Comparison of ENCODE assay signal across 17 cellular contexts in the genomic region with DNA sequence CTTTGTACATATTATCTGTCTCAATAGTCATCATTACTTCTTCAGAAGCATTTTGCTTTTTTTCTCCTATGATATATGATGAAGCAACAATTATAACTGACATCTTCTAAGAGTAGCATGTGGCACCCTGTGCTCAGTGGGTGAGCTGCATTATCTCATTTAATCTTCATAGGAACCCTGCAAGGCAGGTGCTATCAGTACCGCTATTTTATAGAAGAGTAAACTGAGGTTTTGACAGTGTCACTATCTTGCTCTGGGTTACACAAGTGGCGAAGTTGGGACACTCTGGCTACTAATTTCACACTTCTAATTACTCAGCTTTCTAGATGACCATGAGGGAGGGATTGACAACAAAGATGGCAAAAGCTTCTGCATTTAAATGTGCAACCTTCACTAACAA.
A peak's percentile ranks its signal among the peaks of the same experiment; 100 is the strongest.
DNase-seq lines count a peak whose midpoint lies in the region; ATAC-seq, FAIRE-seq and TF ChIP-seq lines count a peak whose summit lies in the region.
"Had no signal": no experiment of that assay in that cellular context is flagged by ENCODE, and none has a peak within 500 bp of the region (broad histone marks: within the 10 kb centered on the region; RNA-seq: fewer than 3 reads in every experiment).

No MANE protein-coding gene starts in this region.

- TF ChIP-seq POLR2A in GM12878 (IDR thresholded peaks at IDR 0.05; ENCODE audit: low read depth, low read length): no peak

- peak overlapping the region; percentile 65 to 87 (median 80); a peak in 21 of 22 replicates for H3K27ac ChIP-seq in BLaER1 treated with 17β-estradiol and CSF1 and Interleukin-3, amounts not matched to agents 10 nM and 100 nM
- no peak overlapping the region for H3K27ac ChIP-seq in Karpas-422 (ENCODE audit: low read length)
- peak overlapping the region; percentile 92 for H3K27ac ChIP-seq in GM12878 (ENCODE audit: control insufficient read depth, insufficient read depth)

- WGBS in GM12878 (ENCODE audit: insufficient coverage, insufficient replicate concordance, low lambda C conversion rate, missing lambda C conversion rate): 77% methylated on average over 2 of the region's 2 CpGs

- TF ChIP-seq CTCF in GM12878 (IDR thresholded peaks at IDR 0.05 in 2 of 3, conservative IDR thresholded peaks at IDR 0.05 in 1 of 3; ENCODE audit: control insufficient read depth in 2 of 3, extremely low read depth in 1 of 3, insufficient read depth in 1 of 3, low read depth in 3 of 3, low read length in 3 of 3): no peak

- peak overlapping the region in 9 of 11 experiments; percentile 19 to 74 (median 55); a peak in 15 of 22 replicates for H3K4me2 ChIP-seq in BLaER1 treated with 17β-estradiol and CSF1 and Interleukin-3, amounts not matched to agents 10 nM and 100 nM
- H3K4me2 ChIP-seq in Karpas-422 (ENCODE audit: low read depth, low read length, poor library complexity, severe bottlenecking) (peak overlapping the region; percentile 62), GM12878 (ENCODE audit: control insufficient read depth, insufficient read depth) (no peak overlapping the region)

- FAIRE-seq in GM12878 (lab: Jason Lieb, UNC): no peak
- FAIRE-seq: H54, HTR-8/SVneo had no signal

- H3K79me2 ChIP-seq in Karpas-422 (ENCODE audit: low read length) (no peaks in the 10 kb centered on the region), GM12878 (ENCODE audit: control insufficient read depth, insufficient read depth, low read length) (no peaks in the 10 kb centered on the region)

- CTCF ChIA-PET in GM12878 (lab: Yijun Ruan, JAX): interaction anchor here (0.9 to 5.3 kb wide), 11 partner anchors 11 to 233 kb away, joined by 3 to 54 read pairs (median 6); no protein-coding TSS in a partner anchor

- H3K4me1 ChIP-seq in BLaER1 treated with 17β-estradiol and CSF1 and Interleukin-3, amounts not matched to agents 10 nM and 100 nM: peaks cover 16 to 55% (median 31%) of the 10 kb centered on the region in 10 experiments
- H3K4me1 ChIP-seq in Karpas-422 (ENCODE audit: low read length): peaks cover 20% of the 10 kb centered on the region
- H3K4me1 ChIP-seq in GM12878 (ENCODE audit: control insufficient read depth, insufficient read depth, low read length): peaks cover 16% of the 10 kb centered on the region

- no TSS peak for BruUV-seq in GM12878 (replicated peaks; lab: Mats Ljungman, UMichigan)

- TF ChIP-seq EP300 in GM12878 (IDR thresholded peaks at IDR 0.05; ENCODE audit: borderline replicate concordance in 1 of 2, control insufficient read depth in 1 of 2, low read depth in 2 of 2, low read length in 2 of 2): no peak

- in situ Hi-C loops in GM12878 (cut with MboI): no loop called here

- no peaks in the 10 kb centered on the region for H3K9me2 ChIP-seq in Karpas-422 (replicated peaks; ENCODE audit: insufficient read depth, low read length)

- peak overlapping the region in 4 of 11 experiments; percentile 57 to 74 (median 68); a peak in 7 of 22 replicates for H3K9ac ChIP-seq in BLaER1 treated with 17β-estradiol and CSF1 and Interleukin-3, amounts not matched to agents 10 nM and 100 nM
- H3K9ac ChIP-seq in Karpas-422 (ENCODE audit: low read length) (no peak overlapping the region), GM12878 (ENCODE audit: control insufficient read depth, insufficient read depth, low read length) (no peak overlapping the region)

- H2AFZ ChIP-seq in Karpas-422 (ENCODE audit: low read length): peak overlapping the region; percentile 96; the same call in 1 of the 2 replicates
- no peak overlapping the region for H2AFZ ChIP-seq in GM12878 (ENCODE audit: control insufficient read depth, low read depth, low read length)

- H3K36me3 ChIP-seq in BLaER1 treated with 17β-estradiol and CSF1 and Interleukin-3, amounts not matched to agents 10 nM and 100 nM: no peaks in the 10 kb centered on the region
- H3K36me3 ChIP-seq in Karpas-422 (ENCODE audit: insufficient read depth, low read length) (no peaks in the 10 kb centered on the region), GM12878 (ENCODE audit: control insufficient read depth in 2 of 2, insufficient read depth in 2 of 2, low read length in 1 of 2) (no peaks in the 10 kb centered on the region)

- peak; percentile 38 for DNase-seq in CD1c-positive myeloid dendritic cell (ENCODE audit: extremely low spot score)
- DNase-seq in Karpas-422: peak; percentile 44
- DNase-seq in GM12878 (ENCODE audit: low read depth, low spot score): no peak
- DNase-seq in NCI-H1694 (lab: John Stamatoyannopoulos, UW): no peak
- no peak for DNase-seq in activated naive CD4-positive, alpha-beta T cell treated with anti-CD3 and anti-CD28 coated beads, Interleukin-2, amount 50 U/mL, for 16 hours
- no peak for DNase-seq in stimulated activated naive CD4-positive, alpha-beta T cell (lab: John Stamatoyannopoulos, UW)
- DNase-seq: AML-193; CD4-positive, alpha-beta T cell; GF-D8; NCI-H1417 treated with DMSO at 0.1 percent for 48 hours; NCI-H1930; NCI-H226; NCI-H524; NCI-H82 had no signal

- TF ChIP-seq RAD21 in GM12878 (IDR thresholded peaks at IDR 0.05; ENCODE audit: insufficient read depth, low read depth, low read length): no peak

- RAD21 ChIA-PET in GM12878 (lab: Charles Lee; ENCODE audit: unreplicated experiment): interaction anchor here (1.0 to 7.0 kb wide), 19 partner anchors 13 to 200 kb away, joined by 3 to 84 read pairs (median 7); no protein-coding TSS in a partner anchor

- H3K27me3 ChIP-seq in BLaER1 treated with 17β-estradiol and CSF1 and Interleukin-3, amounts not matched to agents 10 nM and 100 nM: no peaks in the 10 kb centered on the region
- no peaks in the 10 kb centered on the region for H3K27me3 ChIP-seq in Karpas-422 (ENCODE audit: low read length)
- no peaks in the 10 kb centered on the region for H3K27me3 ChIP-seq in GM12878 (replicated peaks in 1 of 2; ENCODE audit: control insufficient read depth in 2 of 2, insufficient read depth in 2 of 2, low read length in 1 of 2)

- SMC1A ChIA-PET in GM12878 (lab: Charles Lee; ENCODE audit: uncharacterized antibody, unreplicated experiment): interaction anchor here (0.6 to 8.9 kb wide), 28 partner anchors 7 to 988 kb away, joined by 3 to 150 read pairs (median 6); no protein-coding TSS in a partner anchor

- no peak for ATAC-seq in GM12878

- H3K9me3 ChIP-seq in BLaER1 treated with 17β-estradiol and CSF1 and Interleukin-3, amounts not matched to agents 10 nM and 100 nM (replicated peaks in 1 of 11): no peaks in the 10 kb centered on the region
- H3K9me3 ChIP-seq in Karpas-422 (ENCODE audit: low read length): no peaks in the 10 kb centered on the region
- peaks cover 5% of the 10 kb centered on the region for H3K9me3 ChIP-seq in GM12878 (replicated peaks; ENCODE audit: control insufficient read depth, insufficient read depth, low read length)

- H4K20me1 ChIP-seq in BLaER1 treated with 17β-estradiol and CSF1 and Interleukin-3, amounts not matched to agents 10 nM and 100 nM: no peaks in the 10 kb centered on the region
- H4K20me1 ChIP-seq in Karpas-422 (ENCODE audit: insufficient read depth, low read depth, low read length) (no peaks in the 10 kb centered on the region), GM12878 (ENCODE audit: control insufficient read depth, insufficient read depth) (no peaks in the 10 kb centered on the region)

- H3K4me3 ChIP-seq in BLaER1 treated with 17β-estradiol and CSF1 and Interleukin-3, amounts not matched to agents 10 nM and 100 nM: no peak overlapping the region
- H3K4me3 ChIP-seq in Karpas-422 (ENCODE audit: low read length) (no peak overlapping the region), GM12878 (no peak overlapping the region)

- intact Hi-C loops in GM12878 (cut with micrococcal nuclease; ENCODE audit: unreplicated experiment): loop anchor here (5.0 to 10.0 kb wide), 3 partner anchors 56 to 766 kb away; no protein-coding TSS in a partner anchor

- POLR2A ChIA-PET in GM12878 (lab: Charles Lee): interaction anchor here (0.7 to 3.3 kb wide), 5 partner anchors 13 to 54 kb away, joined by 3 to 36 read pairs (median 5); no protein-coding TSS in a partner anchor

TF ChIP-seq in GM12878, 131 proteins besides CTCF, POLR2A, EP300 and RAD21:
- TF ChIP-seq HDAC2 (IDR thresholded peaks at IDR 0.05) (no peak), E2F4 (IDR thresholded peaks at IDR 0.05; ENCODE audit: low read depth, low read length) (no peak), CHD4 (IDR thresholded peaks at IDR 0.05) (no peak), CBX3 (IDR thresholded peaks at IDR 0.05; ENCODE audit: borderline replicate concordance, low read depth) (no peak), MTA2 (IDR thresholded peaks at IDR 0.05; ENCODE audit: low read depth) (no peak)
- TF ChIP-seq, protein P1, sequence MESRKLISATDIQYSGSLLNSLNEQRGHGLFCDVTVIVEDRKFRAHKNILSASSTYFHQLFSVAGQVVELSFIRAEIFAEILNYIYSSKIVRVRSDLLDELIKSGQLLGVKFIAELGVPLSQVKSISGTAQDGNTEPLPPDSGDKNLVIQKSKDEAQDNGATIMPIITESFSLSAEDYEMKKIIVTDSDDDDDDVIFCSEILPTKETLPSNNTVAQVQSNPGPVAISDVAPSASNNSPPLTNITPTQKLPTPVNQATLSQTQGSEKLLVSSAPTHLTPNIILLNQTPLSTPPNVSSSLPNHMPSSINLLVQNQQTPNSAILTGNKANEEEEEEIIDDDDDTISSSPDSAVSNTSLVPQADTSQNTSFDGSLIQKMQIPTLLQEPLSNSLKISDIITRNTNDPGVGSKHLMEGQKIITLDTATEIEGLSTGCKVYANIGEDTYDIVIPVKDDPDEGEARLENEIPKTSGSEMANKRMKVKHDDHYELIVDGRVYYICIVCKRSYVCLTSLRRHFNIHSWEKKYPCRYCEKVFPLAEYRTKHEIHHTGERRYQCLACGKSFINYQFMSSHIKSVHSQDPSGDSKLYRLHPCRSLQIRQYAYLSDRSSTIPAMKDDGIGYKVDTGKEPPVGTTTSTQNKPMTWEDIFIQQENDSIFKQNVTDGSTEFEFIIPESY (IDR thresholded peaks at IDR 0.05): peak; percentile 62; the same call in 1 of the 2 replicates

Comparison
In these comparisons a context has a peak if more than half of its experiments do, and no peak if none do; other contexts are left out.
1. DNase-seq: peak in CD1c-positive myeloid dendritic cell (single experiment) and Karpas-422 (single experiment); none in GM12878 (single experiment), NCI-H1694 (single experiment), activated naive CD4-positive, alpha-beta T cell treated with anti-CD3 and anti-CD28 coated beads, Interleukin-2, amount 50 U/mL, for 16 hours (single experiment) and stimulated activated naive CD4-positive, alpha-beta T cell (0 of 6).